11 cellular contexts compared by ENCODE assay signal in genomic region chr14:70881549-70882174, GRCh38. TPM values are rescaled to one million over a fixed set of nuclear protein-coding genes. Genes with fewer than 3 reads are reported as not detected.
DNase-seq lines count a peak whose midpoint lies in the region; ATAC-seq, FAIRE-seq and TF ChIP-seq lines count a peak whose summit lies in the region.
"Had no signal": no experiment of that assay in that cellular context is flagged by ENCODE, and none has a peak within 500 bp of the region (broad histone marks: within the 10 kb centered on the region; RNA-seq: fewer than 3 reads in every experiment).

No MANE protein-coding gene starts in this region.

- H3K4me2 ChIP-seq in HepG2 (ENCODE audit: low read depth, low read length): no peak overlapping the region

- DNase-seq in HepG2 (ENCODE audit: low spot score) (no peak), NCI-H526 (lab: John Stamatoyannopoulos, UW) (no peak), NCI-H146 treated with DMSO at 0.1 percent for 48 hours (lab: John Stamatoyannopoulos, UW; ENCODE audit: unreplicated experiment) (no peak)
- DNase-seq in activated T-cell treated with anti-CD3 and anti-CD28 coated beads, Interleukin-2, amount 50 U/mL, for 4 hours: no peak
- DNase-seq: activated CD4-positive, alpha-beta T cell treated with anti-CD3 and anti-CD28 coated beads, Interleukin-2, amount 50 U/mL, for 48 hours; Peyer's patch; stomach had no signal

- no peak overlapping the region for H2AFZ ChIP-seq in HepG2 (ENCODE audit: low read length)

- TF ChIP-seq CTCF in HepG2 (CRISPR knock-in tag; IDR thresholded peaks at IDR 0.05): no peak

- H3K36me3 Mint-ChIP-seq in activated T-cell treated with anti-CD3 and anti-CD28 coated beads, Interleukin-2, amount 50 U/mL, for 4 hours (ENCODE audit: insufficient read depth): no peaks in the 10 kb centered on the region

- no peak for TF ChIP-seq EP300 in HepG2 (IDR thresholded peaks at IDR 0.05; ENCODE audit: low read depth in 2 of 2, low read length in 2 of 2)
- TF ChIP-seq EP300 in HepG2 (CRISPR knock-in tag; IDR thresholded peaks at IDR 0.05; ENCODE audit: borderline replicate concordance): no peak

- POLR2A ChIA-PET in HepG2 (lab: Yijun Ruan, JAX): no interaction called here

- no peak for TF ChIP-seq RAD21 in HepG2 (CRISPR knock-in tag; IDR thresholded peaks at IDR 0.05)

- WGBS in HepG2 (ENCODE audit: low lambda C conversion rate): 22% methylated on average over 7 of the region's 7 CpGs

- H3K4me3 ChIP-seq in HepG2 (replicated peaks in 1 of 3; ENCODE audit: insufficient read depth in 1 of 3, low read depth in 2 of 3, low read length in 3 of 3): no peak overlapping the region
- H3K4me3 ChIP-seq: Peyer's patch, stomach had no signal

- H3K9ac ChIP-seq in HepG2 (ENCODE audit: insufficient read depth, low read depth, low read length): no peak overlapping the region

- intact Hi-C loops in HepG2 (cut with micrococcal nuclease; ENCODE audit: unreplicated experiment): no loop called here

- no peaks in the 10 kb centered on the region for H3K9me3 Mint-ChIP-seq in activated T-cell treated with anti-CD3 and anti-CD28 coated beads, Interleukin-2, amount 50 U/mL, for 4 hours

- no peaks in the 10 kb centered on the region for H4K20me1 ChIP-seq in HepG2 (ENCODE audit: insufficient read depth, low read length)

- H3K79me2 ChIP-seq in HepG2 (ENCODE audit: insufficient read depth, low read length): no peaks in the 10 kb centered on the region

- H3K27me3 ChIP-seq in HepG2 (ENCODE audit: control insufficient read depth in 1 of 2, insufficient read depth in 2 of 2, low read length in 2 of 2): peaks cover 0 to 15% of the 10 kb centered on the region in 2 experiments; a peak in 1 of 5 replicates
- H3K27me3 ChIP-seq: Peyer's patch, stomach had no signal

- ATAC-seq in GM18519 (IDR thresholded peaks at IDR 0.05; ENCODE audit: low FRiP score, unreplicated experiment) (peak; percentile 37), GM21717 (IDR thresholded peaks at IDR 0.05; ENCODE audit: unreplicated experiment) (peak; percentile 39), HG03460 (IDR thresholded peaks at IDR 0.05; ENCODE audit: unreplicated experiment) (peak; percentile 59), HepG2 (no peak), HG03039 (IDR thresholded peaks at IDR 0.05; ENCODE audit: unreplicated experiment) (no peak)
- no peak for ATAC-seq in activated T-cell treated with anti-CD3 and anti-CD28 coated beads, Interleukin-2, amount 50 U/mL, for 4 hours

- no peak overlapping the region for H3K27ac ChIP-seq in HepG2 (ENCODE audit: extremely low read length, insufficient read depth, low read length)

- no peaks in the 10 kb centered on the region for H3K27me3 Mint-ChIP-seq in activated T-cell treated with anti-CD3 and anti-CD28 coated beads, Interleukin-2, amount 50 U/mL, for 4 hours (ENCODE audit: low read depth)

- TF ChIP-seq POLR2A in HepG2 (IDR thresholded peaks at IDR 0.05; ENCODE audit: insufficient read depth in 1 of 2, low read depth in 2 of 2, low read length in 2 of 2): no peak

- H3K4me3 Mint-ChIP-seq in activated T-cell treated with anti-CD3 and anti-CD28 coated beads, Interleukin-2, amount 50 U/mL, for 4 hours: no peak overlapping the region

- CTCF ChIA-PET in HepG2 (lab: Yijun Ruan, JAX; ENCODE audit: low intra/inter-chr PET ratio, low total read pairs): no interaction called here

- no peak for FAIRE-seq in HepG2 (lab: Jason Lieb, UNC)

- no peaks in the 10 kb centered on the region for H3K36me3 ChIP-seq in HepG2 (replicated peaks in 1 of 2; ENCODE audit: control insufficient read depth in 1 of 2, insufficient read depth in 2 of 2, low read length in 2 of 2)
- H3K36me3 ChIP-seq: Peyer's patch, stomach had no signal

- no peaks in the 10 kb centered on the region for H3K9me3 ChIP-seq in HepG2 (ENCODE audit: low read length)
- H3K9me3 ChIP-seq: Peyer's patch, stomach had no signal

- no peaks in the 10 kb centered on the region for H3K4me1 ChIP-seq in HepG2 (ENCODE audit: insufficient read depth, low read length)

- no TSS peak for BruUV-seq in HepG2 (replicated peaks; lab: Mats Ljungman, UMichigan)

- in situ Hi-C loops in HepG2 (cut with HindIII; ENCODE audit: extremely low pct_ligation_motif_present, low pct_unique_long_range_greater_than_20kb): no loop called here

- peaks cover 49% of the 10 kb centered on the region for H3K4me1 Mint-ChIP-seq in activated T-cell treated with anti-CD3 and anti-CD28 coated beads, Interleukin-2, amount 50 U/mL, for 4 hours (ENCODE audit: low read depth)

TF ChIP-seq in HepG2, 621 proteins besides CTCF, POLR2A, EP300 and RAD21:
- TF ChIP-seq DNMT3B (CRISPR knock-in tag; conservative IDR thresholded peaks at IDR 0.05) (no peak), ATF7 (IDR thresholded peaks at IDR 0.05) (peak; percentile 55), ATF7 (CRISPR knock-in tag; IDR thresholded peaks at IDR 0.05) (no peak)

RNA-seq across cellular contexts. Expression of gene PCNX1, which starts 25.6 kb away (rescaled TPM):
- total RNA-seq in HepG2 (2016; rRNA removed; fragmentation: Illumina TruSeq; extraction: Trizol): 24.9 and 25.8 TPM in 2 replicates
- total RNA-seq in HepG2 (2016; cell fraction: cytosol; rRNA removed; fragmentation: Illumina TruSeq; extraction: Trizol; ENCODE audit: low read depth): 20.2 and 22.1 TPM in 2 replicates
- 21.5 and 23.3 TPM in 2 replicates for total RNA-seq in HepG2 (2016; cell fraction: insoluble cytoplasmic fraction; rRNA removed; fragmentation: Illumina TruSeq; extraction: Trizol)
- total RNA-seq in HepG2 (2016; cell fraction: membrane; rRNA removed; fragmentation: Illumina TruSeq; extraction: Trizol): 15.6 and 18.2 TPM in 2 replicates
- 49.9 and 59.2 TPM in 2 replicates for total RNA-seq in HepG2 (2016; cell fraction: nucleus; rRNA removed; fragmentation: Illumina TruSeq; extraction: Trizol)
- polyA plus RNA-seq in HepG2 (2011; rRNA removed): 25.1 and 30.3 TPM in 2 replicates
- polyA plus RNA-seq in HepG2 (2011; cell fraction: cytosol; rRNA removed): 15.9 and 19.5 TPM in 2 replicates
- 30.1 and 32.5 TPM in 2 replicates for polyA plus RNA-seq in HepG2 (2011; cell fraction: nucleus; rRNA removed)
- polyA plus RNA-seq in HepG2 (2012): 12.4 and 12.5 TPM in 2 replicates
- 2.1 and 2.3 TPM in 2 replicates for polyA plus RNA-seq in HepG2 (2016; cell fraction: cytosol; fragmentation: Illumina TruSeq; extraction: Trizol; ENCODE audit: low read depth)
- polyA plus RNA-seq in HepG2 (2016; cell fraction: insoluble cytoplasmic fraction; fragmentation: Illumina TruSeq; extraction: Trizol; ENCODE audit: low read depth): 14.1 and 16.0 TPM in 2 replicates
- 3.2 and 4.8 TPM in 2 replicates for polyA plus RNA-seq in HepG2 (2016; cell fraction: membrane; fragmentation: Illumina TruSeq; extraction: Trizol; ENCODE audit: low read depth)
- 30.5 and 32.1 TPM in 2 replicates for polyA plus RNA-seq in HepG2 (2016; cell fraction: nucleus; fragmentation: Illumina TruSeq; extraction: Trizol; ENCODE audit: insufficient read depth, low read depth)
- polyA minus RNA-seq in HepG2 (2011; rRNA and poly(A)+ RNA removed; ENCODE audit: low replicate concordance): 177 and 200 TPM in 2 replicates
- 61.3 and 74.0 TPM in 2 replicates for polyA minus RNA-seq in HepG2 (2011; cell fraction: cytosol; rRNA and poly(A)+ RNA removed)
- polyA minus RNA-seq in HepG2 (2011; cell fraction: nucleus; rRNA and poly(A)+ RNA removed): 155 and 160 TPM in 2 replicates
- total RNA-seq in activated T-cell treated with anti-CD3 and anti-CD28 coated beads, Interleukin-2, amount 50 U/mL, for 4 hours: 10 to 100 TPM; 26.4 to 30.8 (median 28.3) TPM

Comparison
In these comparisons a context has a peak if more than half of its experiments do, and no peak if none do; other contexts are left out.
1. ATAC-seq: peak in GM18519 (single experiment), GM21717 (single experiment) and HG03460 (single experiment); none in HepG2 (single experiment), HG03039 (single experiment) and activated T-cell treated with anti-CD3 and anti-CD28 coated beads, Interleukin-2, amount 50 U/mL, for 4 hours (0 of 2).